ENCODE assay signal across 10 cellular contexts in genomic region chr21:45108808-45109800, GRCh38. TPM values are rescaled to one million over a fixed set of nuclear protein-coding genes. Genes with fewer than 3 reads are reported as not detected.
A peak's percentile ranks its signal among the peaks of the same experiment; 100 is the strongest.
DNase-seq lines count a peak whose midpoint lies in the region; ATAC-seq and TF ChIP-seq lines count a peak whose summit lies in the region.
"Had no signal": no experiment of that assay in that cellular context is flagged by ENCODE, and none has a peak within 500 bp of the region (broad histone marks: within the 10 kb centered on the region; RNA-seq: fewer than 3 reads in every experiment).

No MANE protein-coding gene starts in this region.

- H3K27ac ChIP-seq in BLaER1: peak overlapping the region; percentile 86

- H3K4me1 ChIP-seq in BLaER1 (peaks cover 97% of the 10 kb centered on the region), mononuclear cell (ENCODE audit: insufficient read depth, low read length) (peaks cover 72% of the 10 kb centered on the region)

- H3K36me3 ChIP-seq in BLaER1: no peaks in the 10 kb centered on the region
- H3K36me3 ChIP-seq: tibial nerve had no signal

- peaks cover 2% of the 10 kb centered on the region for H3K9me3 Mint-ChIP-seq in activated CD8-positive, alpha-beta T cell treated with anti-CD3 and anti-CD28 coated beads for 36 hours

- no peaks in the 10 kb centered on the region for H3K27me3 ChIP-seq in BLaER1
- no peaks in the 10 kb centered on the region for H3K27me3 ChIP-seq in mononuclear cell (ENCODE audit: insufficient read depth, low read length)
- H3K27me3 ChIP-seq: tibial nerve had no signal

- H3K9me3 ChIP-seq in BLaER1 (no peaks in the 10 kb centered on the region), mononuclear cell (ENCODE audit: low read depth, low read length) (no peaks in the 10 kb centered on the region)
- H3K9me3 ChIP-seq: tibial nerve had no signal

- peak overlapping the region; percentile 66 for H3K4me3 Mint-ChIP-seq in activated CD8-positive, alpha-beta T cell treated with anti-CD3 and anti-CD28 coated beads for 36 hours

- CTCF ChIA-PET in activated CD8-positive, alpha-beta T cell treated with anti-CD3 and anti-CD28 coated beads for 36 hours (lab: Charles Lee): interaction anchor here (0.8 to 4.2 kb wide), 4 partner anchors 11 to 32 kb away, joined by 6 to 25 read pairs (median 9); no protein-coding TSS in a partner anchor

- TF ChIP-seq CTCF in activated CD8-positive, alpha-beta T cell treated with anti-CD3 and anti-CD28 coated beads for 36 hours (IDR thresholded peaks at IDR 0.05): no peak

- H3K4me2 ChIP-seq in BLaER1: peak overlapping the region; percentile 98

- peak overlapping the region; percentile 73 for H3K9ac ChIP-seq in BLaER1

- H3K4me1 Mint-ChIP-seq in activated CD8-positive, alpha-beta T cell treated with anti-CD3 and anti-CD28 coated beads for 36 hours (ENCODE audit: low read depth): peaks cover 71% of the 10 kb centered on the region

- peak overlapping the region; percentile 51 for H3K4me3 ChIP-seq in BLaER1
- H3K4me3 ChIP-seq in mononuclear cell (ENCODE audit: low read length): peak overlapping the region; percentile 6

- ATAC-seq in GM18907 (IDR thresholded peaks at IDR 0.05; ENCODE audit: unreplicated experiment) (peak; percentile 3), GM18502 (IDR thresholded peaks at IDR 0.05; ENCODE audit: poor library complexity, unreplicated experiment) (no peak)
- ATAC-seq in activated CD8-positive, alpha-beta T cell treated with anti-CD3 and anti-CD28 coated beads for 36 hours: peak; percentile 35

- H4K20me1 ChIP-seq in BLaER1: peaks cover 21% of the 10 kb centered on the region

- DNase-seq in activated CD8-positive, alpha-beta T cell treated with anti-CD3 and anti-CD28 coated beads for 36 hours: peak; percentile 56
- no peak for DNase-seq in pons (ENCODE audit: low spot score)
- DNase-seq in DMS53 (lab: John Stamatoyannopoulos, UW): no peak
- no peak for DNase-seq in NK-92 (lab: John Stamatoyannopoulos, UW; ENCODE audit: unreplicated experiment)
- DNase-seq: NCI-H446 treated with DMSO at 0.1 percent for 48 hours had no signal

- peaks cover 4% of the 10 kb centered on the region for H3K36me3 Mint-ChIP-seq in activated CD8-positive, alpha-beta T cell treated with anti-CD3 and anti-CD28 coated beads for 36 hours (ENCODE audit: low read depth)

- H3K27me3 Mint-ChIP-seq in activated CD8-positive, alpha-beta T cell treated with anti-CD3 and anti-CD28 coated beads for 36 hours: no peaks in the 10 kb centered on the region

- POLR2A ChIA-PET in activated CD8-positive, alpha-beta T cell treated with anti-CD3 and anti-CD28 coated beads for 36 hours (lab: Charles Lee): interaction anchor here (0.6 to 0.7 kb wide), 2 partner anchors 44 to 148 kb away, joined by 3 to 4 read pairs; no protein-coding TSS in a partner anchor

- intact Hi-C loops in activated CD8-positive, alpha-beta T cell treated with anti-CD3 and anti-CD28 coated beads for 36 hours (cut with micrococcal nuclease): no loop called here

- peak overlapping the region; percentile 85 for H3K27ac Mint-ChIP-seq in activated CD8-positive, alpha-beta T cell treated with anti-CD3 and anti-CD28 coated beads for 36 hours

RNA-seq across cellular contexts. Expression of gene ADARB1, which starts 34.7 kb away (rescaled TPM):
- 10 to 100 TPM; 36.2 to 37.1 TPM for total RNA-seq in activated CD8-positive, alpha-beta T cell treated with anti-CD3 and anti-CD28 coated beads for 36 hours
- 18.4 TPM for total RNA-seq in mononuclear cell
